In genomic region chr22:20449819-20450550, GRCh38 we compare ENCODE assay signal across 30 cellular contexts.
"Had no signal": no experiment of that assay in that cellular context is flagged by ENCODE, and none has a peak within 500 bp of the region (broad histone marks: within the 10 kb centered on the region; RNA-seq: fewer than 3 reads in every experiment).

No MANE protein-coding gene starts in this region.

- H3K9me3 Mint-ChIP-seq: activated naive CD4-positive, alpha-beta T cell treated with anti-CD3 and anti-CD28 coated beads for 36 hours; activated naive CD8-positive, alpha-beta T cell treated with anti-CD3 and anti-CD28 coated beads for 36 hours; activated T-helper 1 cell treated with anti-CD3 and anti-CD28 coated beads, Interleukin-12 subunit alpha, Interleukin-12 subunit beta, Interleukin-2, Interleukin-4 antibody, amounts not matched to agents 30 ng/mL and 10 ng/mL and 1 ng/mL, durations not matched to agents 14 hours and 24 hours and 36 hours; memory B cell; naive thymus-derived CD8-positive, alpha-beta T cell; neural crest cell; stimulated activated naive B cell treated with anti-CD40 and anti-IgM and Interleukin-4, amounts not matched to agents 10 μg/mL and 1 μg/mL and 100 μg/mL, for 72 hours; T-helper 2 cell treated with Interferon-gamma antibody and Interleukin-4, amounts not matched to agents 5 μg/mL and 100 μg/mL, for 36 hours had no signal

- H3K9ac ChIP-seq: parathyroid adenoma had no signal

- H3K4me3 ChIP-seq: adrenal gland, ascending aorta, psoas muscle, smooth muscle cell, suprapubic skin, tibial artery, upper lobe of right lung had no signal

- H3K4me1 Mint-ChIP-seq: brain, memory B cell had no signal

- FAIRE-seq: frontal cortex, islet of Langerhans had no signal

- DNase-seq: activated CD4-positive, alpha-beta T cell treated with anti-CD3 and anti-CD28 coated beads for 4 hours; activated CD4-positive, alpha-beta T cell treated with anti-CD3 and anti-CD28 coated beads, Interleukin-2, amount 50 U/mL, for 4 hours; activated effector memory CD4-positive, alpha-beta T cell treated with anti-CD3 and anti-CD28 coated beads, Interleukin-2, amount 50 U/mL, for 16 hours; activated naive CD4-positive, alpha-beta T cell treated with anti-CD3 and anti-CD28 coated beads for 36 hours; activated naive CD8-positive, alpha-beta T cell treated with anti-CD3 and anti-CD28 coated beads for 36 hours; activated T-cell treated with anti-CD3 and anti-CD28 coated beads for 4 hours; adrenal gland; caudate nucleus; glutamatergic neuron; midbrain; naive thymus-derived CD8-positive, alpha-beta T cell; nucleus accumbens; stimulated activated CD4-positive, alpha-beta T cell treated with anti-CD3 and anti-CD28 coated beads, Interleukin-15, amount 100 ng/mL, for 24 hours; stimulated activated CD4-positive, alpha-beta T cell treated with anti-CD3 and anti-CD28 coated beads, Interleukin-2, amount 100 ng/mL, for 24 hours; stimulated activated naive B cell treated with anti-CD40 and anti-IgM and Interleukin-4, amounts not matched to agents 10 μg/mL and 1 μg/mL and 100 μg/mL, for 72 hours; T-helper 1 cell; tibial artery; upper lobe of right lung had no signal

- H3K4me3 Mint-ChIP-seq: activated naive CD4-positive, alpha-beta T cell treated with anti-CD3 and anti-CD28 coated beads for 36 hours; activated naive CD8-positive, alpha-beta T cell treated with anti-CD3 and anti-CD28 coated beads for 36 hours; activated T-helper 1 cell treated with anti-CD3 and anti-CD28 coated beads, Interleukin-12 subunit alpha, Interleukin-12 subunit beta, Interleukin-2, Interleukin-4 antibody, amounts not matched to agents 30 ng/mL and 10 ng/mL and 1 ng/mL, durations not matched to agents 14 hours and 24 hours and 36 hours; brain; memory B cell; naive thymus-derived CD8-positive, alpha-beta T cell; neural crest cell; stimulated activated naive B cell treated with anti-CD40 and anti-IgM and Interleukin-4, amounts not matched to agents 10 μg/mL and 1 μg/mL and 100 μg/mL, for 72 hours; T-helper 2 cell treated with Interferon-gamma antibody and Interleukin-4, amounts not matched to agents 5 μg/mL and 100 μg/mL, for 36 hours had no signal

- H3K4me1 ChIP-seq: adrenal gland, ascending aorta, parathyroid adenoma, psoas muscle, tibial artery, upper lobe of right lung had no signal

- H3K27me3 Mint-ChIP-seq: activated naive CD8-positive, alpha-beta T cell treated with anti-CD3 and anti-CD28 coated beads for 36 hours; brain; memory B cell; naive thymus-derived CD8-positive, alpha-beta T cell; stimulated activated naive B cell treated with anti-CD40 and anti-IgM and Interleukin-4, amounts not matched to agents 10 μg/mL and 1 μg/mL and 100 μg/mL, for 72 hours had no signal

- H3K27ac Mint-ChIP-seq: activated naive CD4-positive, alpha-beta T cell treated with anti-CD3 and anti-CD28 coated beads for 36 hours; activated naive CD8-positive, alpha-beta T cell treated with anti-CD3 and anti-CD28 coated beads for 36 hours; activated T-helper 1 cell treated with anti-CD3 and anti-CD28 coated beads, Interleukin-12 subunit alpha, Interleukin-12 subunit beta, Interleukin-2, Interleukin-4 antibody, amounts not matched to agents 30 ng/mL and 10 ng/mL and 1 ng/mL, durations not matched to agents 14 hours and 24 hours and 36 hours; brain; memory B cell; naive thymus-derived CD8-positive, alpha-beta T cell; stimulated activated naive B cell treated with anti-CD40 and anti-IgM and Interleukin-4, amounts not matched to agents 10 μg/mL and 1 μg/mL and 100 μg/mL, for 72 hours; T-helper 2 cell treated with Interferon-gamma antibody and Interleukin-4, amounts not matched to agents 5 μg/mL and 100 μg/mL, for 36 hours had no signal

- ATAC-seq: naive thymus-derived CD8-positive, alpha-beta T cell; psoas muscle; stimulated activated naive B cell treated with anti-CD40 and anti-IgM and Interleukin-4, amounts not matched to agents 10 μg/mL and 1 μg/mL and 100 μg/mL, for 72 hours; upper lobe of right lung had no signal

- H3K27ac ChIP-seq: adrenal gland, ascending aorta, parathyroid adenoma, psoas muscle, suprapubic skin, tibial artery, upper lobe of right lung had no signal

- H3K27me3 ChIP-seq: adrenal gland, ascending aorta, suprapubic skin, tibial artery, upper lobe of right lung had no signal

- H3K9me3 ChIP-seq: adrenal gland, ascending aorta, psoas muscle, suprapubic skin, tibial artery, upper lobe of right lung had no signal
